Comparison of ENCODE assay signal across 8 cellular contexts in the genomic region with DNA sequence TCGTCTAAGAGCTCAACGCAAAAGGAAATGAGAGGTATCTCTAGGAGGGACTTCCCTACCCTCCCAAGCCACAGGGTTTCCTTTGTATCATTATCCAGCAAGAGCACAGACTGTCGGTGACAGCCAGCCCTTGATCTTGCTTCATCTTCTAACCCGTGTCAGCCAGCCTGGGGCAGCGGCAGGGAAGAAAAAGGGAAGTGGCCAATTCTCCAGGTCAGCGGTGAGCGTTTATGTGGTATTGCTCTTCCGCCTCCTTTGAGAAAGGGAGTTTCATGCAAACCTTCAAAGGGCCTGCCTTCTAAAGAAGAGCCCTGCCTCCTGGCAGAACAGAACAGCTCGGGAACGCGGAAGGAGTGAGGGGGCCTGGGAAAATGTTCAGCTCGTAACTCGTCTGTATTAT. TPM values are rescaled to one million over a fixed set of nuclear protein-coding genes. Genes with fewer than 3 reads are reported as not detected.
DNase-seq lines count a peak whose midpoint lies in the region; ATAC-seq and TF ChIP-seq lines count a peak whose summit lies in the region.

No MANE protein-coding gene starts in this region.

- peaks cover 0 to 15% of the 10 kb centered on the region in 2 donors for H3K36me3 ChIP-seq in lung (ENCODE audit: control insufficient read depth in 2 of 2, insufficient read depth in 2 of 2, low read length in 2 of 2)
- no peaks in the 10 kb centered on the region for H3K36me3 ChIP-seq in A673 (ENCODE audit: insufficient read depth, low read length, poor library complexity, severe bottlenecking)
- no peaks in the 10 kb centered on the region for H3K36me3 ChIP-seq in effector memory CD4-positive, alpha-beta T cell (ENCODE audit: control insufficient read depth, insufficient read depth, low read length)

- WGBS in lung, 2 donors, result 21 to 42% methylated on average over 13 of the region's 13 CpGs

- no peaks in the 10 kb centered on the region for H3K9me3 Mint-ChIP-seq in activated T-cell treated with anti-CD3 and anti-CD28 coated beads, Interleukin-2, amount 50 U/mL, for 4 hours

- no peaks in the 10 kb centered on the region for H3K9me3 ChIP-seq in lung (ENCODE audit: control insufficient read depth in 2 of 2, insufficient read depth in 1 of 2, low read length in 1 of 2)
- no peaks in the 10 kb centered on the region for H3K9me3 ChIP-seq in A673 (ENCODE audit: low read depth, low read length, poor library complexity, severe bottlenecking)
- no peaks in the 10 kb centered on the region for H3K9me3 ChIP-seq in effector memory CD4-positive, alpha-beta T cell (ENCODE audit: control insufficient read depth, low read length)

- DNase-seq in Jurkat, Clone E6-1 (ENCODE audit: low read depth, low spot score), result peak; percentile 37
- peak; percentile 60 for DNase-seq in lung (ENCODE audit: low spot score)
- DNase-seq in A673 (ENCODE audit: low spot score), result no peak
- DNase-seq in HEK293T (ENCODE audit: extremely low spot score), result no peak
- no peak for DNase-seq in activated T-cell treated with anti-CD3 and anti-CD28 coated beads, Interleukin-2, amount 50 U/mL, for 4 hours
- DNase-seq in effector memory CD4-positive, alpha-beta T cell, result no peak

- H3K27ac ChIP-seq in lung (ENCODE audit: low read depth in 1 of 2, low read length in 1 of 2) (peak overlapping the region in 1 of 2 donors; percentile 21), A673 (ENCODE audit: low read depth, low read length, poor library complexity, severe bottlenecking) (no peak overlapping the region)
- H3K27ac ChIP-seq in effector memory CD4-positive, alpha-beta T cell (ENCODE audit: insufficient read depth, low read length, poor library complexity, severe bottlenecking), result no peak overlapping the region

- peaks cover 2 to 12% of the 10 kb centered on the region in 2 donors for H3K4me1 ChIP-seq in lung (ENCODE audit: control insufficient read depth in 2 of 2, insufficient read depth in 2 of 2, low read length in 2 of 2)
- no peaks in the 10 kb centered on the region for H3K4me1 ChIP-seq in A673 (ENCODE audit: insufficient read depth, low read length, poor library complexity, severe bottlenecking)
- peaks cover 4% of the 10 kb centered on the region for H3K4me1 ChIP-seq in effector memory CD4-positive, alpha-beta T cell (ENCODE audit: control insufficient read depth, insufficient read depth, low read length, poor library complexity, severe bottlenecking)

- no peak overlapping the region for H3K4me3 ChIP-seq in Jurkat, Clone E6-1 (ENCODE audit: low read length)
- H3K4me3 ChIP-seq in lung (no peak overlapping the region), A673 (ENCODE audit: low read depth, low read length, poor library complexity, severe bottlenecking) (no peak overlapping the region)
- no peak overlapping the region for H3K4me3 ChIP-seq in effector memory CD4-positive, alpha-beta T cell (ENCODE audit: insufficient read depth, low read depth, low read length, poor library complexity, severe bottlenecking)

- intact Hi-C loops in A673 (cut with micrococcal nuclease; ENCODE audit: unreplicated experiment), result no loop called here

- POLR2A ChIA-PET in A673 (lab: Charles Lee; ENCODE audit: low non-redundant PET), result no interaction called here
- POLR2A ChIA-PET in HEK293T (lab: Yijun Ruan, JAX), result no interaction called here

- no peaks in the 10 kb centered on the region for H3K36me3 Mint-ChIP-seq in activated T-cell treated with anti-CD3 and anti-CD28 coated beads, Interleukin-2, amount 50 U/mL, for 4 hours (ENCODE audit: insufficient read depth)

- TF ChIP-seq CTCF in lung (IDR thresholded peaks at IDR 0.05; ENCODE audit: control extremely low read depth, extremely low read depth), result no peak
- TF ChIP-seq CTCF in A673 (conservative IDR thresholded peaks at IDR 0.05; ENCODE audit: low read depth, low read length), result no peak

- no TSS peak for BruUV-seq in A673 (replicated peaks; lab: Mats Ljungman, UMichigan)

- no peak overlapping the region for H3K4me3 Mint-ChIP-seq in activated T-cell treated with anti-CD3 and anti-CD28 coated beads, Interleukin-2, amount 50 U/mL, for 4 hours

- peak; percentile 81 for ATAC-seq in GM18498 (IDR thresholded peaks at IDR 0.05; ENCODE audit: unreplicated experiment)
- ATAC-seq in GM21529 (IDR thresholded peaks at IDR 0.05; ENCODE audit: unreplicated experiment), result peak; percentile 83
- peak; percentile 64 for ATAC-seq in lung (ENCODE audit: insufficient read depth, low FRiP score)
- no peak for ATAC-seq in activated T-cell treated with anti-CD3 and anti-CD28 coated beads, Interleukin-2, amount 50 U/mL, for 4 hours

- peaks cover 12% of the 10 kb centered on the region for H3K4me1 Mint-ChIP-seq in activated T-cell treated with anti-CD3 and anti-CD28 coated beads, Interleukin-2, amount 50 U/mL, for 4 hours (ENCODE audit: low read depth)

- H3K27me3 ChIP-seq in lung (ENCODE audit: control insufficient read depth, insufficient read depth), result no peaks in the 10 kb centered on the region
- no peaks in the 10 kb centered on the region for H3K27me3 ChIP-seq in A673 (replicated peaks; ENCODE audit: insufficient read depth, low read depth, low read length, poor library complexity)
- peaks cover 2% of the 10 kb centered on the region for H3K27me3 ChIP-seq in effector memory CD4-positive, alpha-beta T cell (replicated peaks; ENCODE audit: control insufficient read depth, insufficient read depth, low read length, poor library complexity, severe bottlenecking)

- H3K27me3 Mint-ChIP-seq in activated T-cell treated with anti-CD3 and anti-CD28 coated beads, Interleukin-2, amount 50 U/mL, for 4 hours (ENCODE audit: low read depth), result peaks cover 72% of the 10 kb centered on the region

- CTCF ChIA-PET in A673 (lab: Charles Lee), result no interaction called here
- CTCF ChIA-PET in HEK293T (lab: Yijun Ruan, JAX), result no interaction called here

TF ChIP-seq in HEK293T, 16 proteins besides CTCF, POLR2A, EP300 and RAD21:
- TF ChIP-seq ELF4 (IDR thresholded peaks at IDR 0.05) (no peak), NFRKB (IDR thresholded peaks at IDR 0.05) (no peak), FOXA1 (IDR thresholded peaks at IDR 0.05) (no peak), L3MBTL2 (conservative IDR thresholded peaks at IDR 0.05) (no peak), ZNF384 (IDR thresholded peaks at IDR 0.05) (no peak), SUZ12 (IDR thresholded peaks at IDR 0.05) (no peak), CTBP1 (IDR thresholded peaks at IDR 0.05; ENCODE audit: borderline replicate concordance) (no peak), ARNT (IDR thresholded peaks at IDR 0.05) (no peak), FOXM1 (IDR thresholded peaks at IDR 0.05; ENCODE audit: borderline replicate concordance) (no peak), HDGF (IDR thresholded peaks at IDR 0.05; ENCODE audit: borderline replicate concordance) (no peak), PKNOX1 (IDR thresholded peaks at IDR 0.05) (no peak), BHLHE40 (IDR thresholded peaks at IDR 0.05; ENCODE audit: borderline replicate concordance) (no peak), FOXK2 (IDR thresholded peaks at IDR 0.05) (no peak), LEF1 (IDR thresholded peaks at IDR 0.05; ENCODE audit: borderline replicate concordance) (no peak), SP1 (IDR thresholded peaks at IDR 0.05) (no peak), TARDBP (IDR thresholded peaks at IDR 0.05) (no peak)

RNA-seq across cellular contexts. Expression of gene EFNB2, which starts 41.9 kb away (rescaled TPM):
- 4.3 TPM for polyA plus RNA-seq in Jurkat, Clone E6-1 (2012; ENCODE audit: insufficient read depth, insufficient read length)
- total RNA-seq in lung (10 to 100 TPM; 38.3 to 43.8 TPM), A673 (2021) (2.2 and 5.2 TPM in 2 replicates)
- 10 to 100 TPM; 15.7 to 19.8 TPM for polyA plus RNA-seq in lung
- under 1 TPM; 0.22 to 0.30 (median 0.29) TPM for total RNA-seq in activated T-cell treated with anti-CD3 and anti-CD28 coated beads, Interleukin-2, amount 50 U/mL, for 4 hours

Comparison
In these comparisons a context has a peak if more than half of its experiments do, and no peak if none do; other contexts are left out.
1. ATAC-seq: peak in GM18498 (single experiment), GM21529 (single experiment) and lung (single experiment); none in activated T-cell treated with anti-CD3 and anti-CD28 coated beads, Interleukin-2, amount 50 U/mL, for 4 hours (0 of 2).
2. DNase-seq: peak in Jurkat, Clone E6-1 (single experiment) and lung (single experiment); none in A673 (single experiment), HEK293T (single experiment), activated T-cell treated with anti-CD3 and anti-CD28 coated beads, Interleukin-2, amount 50 U/mL, for 4 hours (single experiment) and effector memory CD4-positive, alpha-beta T cell (0 of 3).